In genomic region chr5:41695920-41696582, GRCh38 we compare ENCODE assay signal across 9 cellular contexts.
DNase-seq lines count a peak whose midpoint lies in the region; ATAC-seq, FAIRE-seq and TF ChIP-seq lines count a peak whose summit lies in the region.
"Had no signal": no experiment of that assay in that cellular context is flagged by ENCODE, and none has a peak within 500 bp of the region (broad histone marks: within the 10 kb centered on the region; RNA-seq: fewer than 3 reads in every experiment).

No MANE protein-coding gene starts in this region.

- in situ Hi-C loops in GM12878 (cut with MboI), result loop anchor here (5.0 to 10.0 kb wide), 2 partner anchors 146 to 359 kb away; no protein-coding TSS in a partner anchor

- H3K27ac ChIP-seq in 22Rv1, result no peak overlapping the region
- H3K27ac ChIP-seq in GM12878 (ENCODE audit: control insufficient read depth, insufficient read depth), result no peak overlapping the region
- H3K27ac ChIP-seq in uterus, result no peak overlapping the region
- H3K27ac ChIP-seq: neutrophil had no signal

- TF ChIP-seq POLR2A in GM12878 (IDR thresholded peaks at IDR 0.05; ENCODE audit: low read depth, low read length) (no peak), uterus (IDR thresholded peaks at IDR 0.05) (no peak)

- CTCF ChIA-PET in GM12878 (lab: Yijun Ruan, JAX), result interaction anchor here (0.6 to 3.8 kb wide), 19 partner anchors 8 to 936 kb away, joined by 3 to 34 read pairs (median 3); no protein-coding TSS in a partner anchor

- BruUV-seq in GM12878 (replicated peaks; lab: Mats Ljungman, UMichigan), result no TSS peak

- ATAC-seq in GM18870 (IDR thresholded peaks at IDR 0.05; ENCODE audit: unreplicated experiment), result peak; percentile 80
- ATAC-seq in HG03354 (IDR thresholded peaks at IDR 0.05; ENCODE audit: poor library complexity, severe bottlenecking, unreplicated experiment), result peak; percentile 82
- ATAC-seq in GM12878, result peak; percentile 90
- ATAC-seq in HG03108 (IDR thresholded peaks at IDR 0.05; ENCODE audit: unreplicated experiment), result no peak

- TF ChIP-seq EP300 in GM12878 (IDR thresholded peaks at IDR 0.05; ENCODE audit: borderline replicate concordance in 1 of 2, control insufficient read depth in 1 of 2, low read depth in 2 of 2, low read length in 2 of 2), result no peak

- H3K9ac ChIP-seq in GM12878 (ENCODE audit: control insufficient read depth, insufficient read depth, low read length), result no peak overlapping the region

- H3K79me2 ChIP-seq in GM12878 (ENCODE audit: control insufficient read depth, insufficient read depth, low read length), result no peaks in the 10 kb centered on the region

- H3K9me3 ChIP-seq in GM12878 (replicated peaks; ENCODE audit: control insufficient read depth, insufficient read depth, low read length) (no peaks in the 10 kb centered on the region), uterus (no peaks in the 10 kb centered on the region)
- H3K9me3 ChIP-seq: neutrophil had no signal

- H3K4me1 ChIP-seq in GM12878 (ENCODE audit: control insufficient read depth, insufficient read depth, low read length) (no peaks in the 10 kb centered on the region), uterus (no peaks in the 10 kb centered on the region)

- H3K4me3 ChIP-seq in GM12878 (no peak overlapping the region), uterus (no peak overlapping the region)

- H3K27me3 ChIP-seq in GM12878 (replicated peaks in 1 of 2; ENCODE audit: control insufficient read depth in 2 of 2, insufficient read depth in 2 of 2, low read length in 1 of 2) (no peaks in the 10 kb centered on the region), uterus (no peaks in the 10 kb centered on the region)
- H3K27me3 ChIP-seq: neutrophil had no signal

- H3K36me3 ChIP-seq in GM12878 (ENCODE audit: control insufficient read depth in 2 of 2, insufficient read depth in 2 of 2, low read length in 1 of 2) (no peaks in the 10 kb centered on the region), uterus (no peaks in the 10 kb centered on the region)
- H3K36me3 ChIP-seq: neutrophil had no signal

- SMC1A ChIA-PET in GM12878 (lab: Charles Lee; ENCODE audit: uncharacterized antibody, unreplicated experiment), result interaction anchor here (0.6 to 4.0 kb wide), 11 partner anchors 14 to 1071 kb away, joined by 3 to 25 read pairs (median 3); no protein-coding TSS in a partner anchor

- H2AFZ ChIP-seq in GM12878 (ENCODE audit: control insufficient read depth, low read depth, low read length), result no peak overlapping the region

- POLR2A ChIA-PET in GM12878 (lab: Charles Lee), result no interaction called here

- no peaks in the 10 kb centered on the region for H4K20me1 ChIP-seq in GM12878 (ENCODE audit: control insufficient read depth, insufficient read depth)

- RAD21 ChIA-PET in GM12878 (lab: Charles Lee; ENCODE audit: unreplicated experiment), result interaction anchor here (1.2 to 3.7 kb wide), 3 partner anchors 142 to 361 kb away, joined by 4 to 27 read pairs (median 6); no protein-coding TSS in a partner anchor

- intact Hi-C loops in GM12878 (cut with micrococcal nuclease; ENCODE audit: unreplicated experiment) (loop anchor here (1.0 to 5.0 kb wide), 2 partner anchors 147 to 361 kb away; no protein-coding TSS in a partner anchor), uterus (cut with DNase I; ENCODE audit: low total_unique reads) (no loop called here)

- peak; percentile 60 for TF ChIP-seq CTCF in 22Rv1 (IDR thresholded peaks at IDR 0.05)
- peak; percentile 51 to 66 (median 57); a peak in 5 of 6 replicates for TF ChIP-seq CTCF in GM12878 (IDR thresholded peaks at IDR 0.05 in 2 of 3, conservative IDR thresholded peaks at IDR 0.05 in 1 of 3; ENCODE audit: control insufficient read depth in 2 of 3, extremely low read depth in 1 of 3, insufficient read depth in 1 of 3, low read depth in 3 of 3, low read length in 3 of 3)
- no peak for TF ChIP-seq CTCF in uterus (IDR thresholded peaks at IDR 0.05)

- DNase-seq in GM12878 (ENCODE audit: low read depth, low spot score) (no peak), KG1 (lab: John Stamatoyannopoulos, UW) (no peak), 8988T (no peak), uterus (no peak)

- WGBS in GM12878 (ENCODE audit: insufficient coverage, insufficient replicate concordance, low lambda C conversion rate, missing lambda C conversion rate), result 27% methylated on average over 3 of the region's 3 CpGs

- peak; percentile 72 for FAIRE-seq in GM12878 (lab: Jason Lieb, UNC)

- no peak overlapping the region for H3K4me2 ChIP-seq in GM12878 (ENCODE audit: control insufficient read depth, insufficient read depth)

- peak; percentile 73 for TF ChIP-seq RAD21 in GM12878 (IDR thresholded peaks at IDR 0.05; ENCODE audit: insufficient read depth, low read depth, low read length)

TF ChIP-seq in GM12878, 131 proteins besides CTCF, POLR2A, EP300 and RAD21:
- TF ChIP-seq PAX5 (IDR thresholded peaks at IDR 0.05; ENCODE audit: borderline replicate concordance, low read depth, low read length), result no peak
- TF ChIP-seq ZNF274 (IDR thresholded peaks at IDR 0.05; ENCODE audit: insufficient read depth, insufficient read length), result no peak
- TF ChIP-seq RFX5 (IDR thresholded peaks at IDR 0.05; ENCODE audit: low read depth, low read length), result no peak
- TF ChIP-seq SMC3 (IDR thresholded peaks at IDR 0.05; ENCODE audit: borderline replicate concordance, low read length), result peak; percentile 61
- no peak for TF ChIP-seq JUNB (IDR thresholded peaks at IDR 0.05)
- no peak for TF ChIP-seq TARDBP (IDR thresholded peaks at IDR 0.05; ENCODE audit: borderline replicate concordance)
- TF ChIP-seq NFIC (IDR thresholded peaks at IDR 0.05; ENCODE audit: low read depth, low read length), result no peak
- no peak for TF ChIP-seq CBFB (IDR thresholded peaks at IDR 0.05; ENCODE audit: low read depth)
- TF ChIP-seq, protein P1, sequence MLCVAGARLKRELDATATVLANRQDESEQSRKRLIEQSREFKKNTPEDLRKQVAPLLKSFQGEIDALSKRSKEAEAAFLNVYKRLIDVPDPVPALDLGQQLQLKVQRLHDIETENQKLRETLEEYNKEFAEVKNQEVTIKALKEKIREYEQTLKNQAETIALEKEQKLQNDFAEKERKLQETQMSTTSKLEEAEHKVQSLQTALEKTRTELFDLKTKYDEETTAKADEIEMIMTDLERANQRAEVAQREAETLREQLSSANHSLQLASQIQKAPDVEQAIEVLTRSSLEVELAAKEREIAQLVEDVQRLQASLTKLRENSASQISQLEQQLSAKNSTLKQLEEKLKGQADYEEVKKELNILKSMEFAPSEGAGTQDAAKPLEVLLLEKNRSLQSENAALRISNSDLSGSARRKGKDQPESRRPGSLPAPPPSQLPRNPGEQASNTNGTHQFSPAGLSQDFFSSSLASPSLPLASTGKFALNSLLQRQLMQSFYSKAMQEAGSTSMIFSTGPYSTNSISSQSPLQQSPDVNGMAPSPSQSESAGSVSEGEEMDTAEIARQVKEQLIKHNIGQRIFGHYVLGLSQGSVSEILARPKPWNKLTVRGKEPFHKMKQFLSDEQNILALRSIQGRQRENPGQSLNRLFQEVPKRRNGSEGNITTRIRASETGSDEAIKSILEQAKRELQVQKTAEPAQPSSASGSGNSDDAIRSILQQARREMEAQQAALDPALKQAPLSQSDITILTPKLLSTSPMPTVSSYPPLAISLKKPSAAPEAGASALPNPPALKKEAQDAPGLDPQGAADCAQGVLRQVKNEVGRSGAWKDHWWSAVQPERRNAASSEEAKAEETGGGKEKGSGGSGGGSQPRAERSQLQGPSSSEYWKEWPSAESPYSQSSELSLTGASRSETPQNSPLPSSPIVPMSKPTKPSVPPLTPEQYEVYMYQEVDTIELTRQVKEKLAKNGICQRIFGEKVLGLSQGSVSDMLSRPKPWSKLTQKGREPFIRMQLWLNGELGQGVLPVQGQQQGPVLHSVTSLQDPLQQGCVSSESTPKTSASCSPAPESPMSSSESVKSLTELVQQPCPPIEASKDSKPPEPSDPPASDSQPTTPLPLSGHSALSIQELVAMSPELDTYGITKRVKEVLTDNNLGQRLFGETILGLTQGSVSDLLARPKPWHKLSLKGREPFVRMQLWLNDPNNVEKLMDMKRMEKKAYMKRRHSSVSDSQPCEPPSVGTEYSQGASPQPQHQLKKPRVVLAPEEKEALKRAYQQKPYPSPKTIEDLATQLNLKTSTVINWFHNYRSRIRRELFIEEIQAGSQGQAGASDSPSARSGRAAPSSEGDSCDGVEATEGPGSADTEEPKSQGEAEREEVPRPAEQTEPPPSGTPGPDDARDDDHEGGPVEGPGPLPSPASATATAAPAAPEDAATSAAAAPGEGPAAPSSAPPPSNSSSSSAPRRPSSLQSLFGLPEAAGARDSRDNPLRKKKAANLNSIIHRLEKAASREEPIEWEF (IDR thresholded peaks at IDR 0.05; ENCODE audit: insufficient replicate concordance, low read depth, low read length), result no peak
- no peak for TF ChIP-seq RAD51 (IDR thresholded peaks at IDR 0.05)
- TF ChIP-seq MEF2B (IDR thresholded peaks at IDR 0.05; ENCODE audit: partially characterized antibody, poor library complexity, severe bottlenecking), result peak; percentile 56
- no peak for TF ChIP-seq POLR2AphosphoS5 (IDR thresholded peaks at IDR 0.05; ENCODE audit: low read length)
- no peak for TF ChIP-seq IKZF2 (IDR thresholded peaks at IDR 0.05)
- TF ChIP-seq, protein P2, sequence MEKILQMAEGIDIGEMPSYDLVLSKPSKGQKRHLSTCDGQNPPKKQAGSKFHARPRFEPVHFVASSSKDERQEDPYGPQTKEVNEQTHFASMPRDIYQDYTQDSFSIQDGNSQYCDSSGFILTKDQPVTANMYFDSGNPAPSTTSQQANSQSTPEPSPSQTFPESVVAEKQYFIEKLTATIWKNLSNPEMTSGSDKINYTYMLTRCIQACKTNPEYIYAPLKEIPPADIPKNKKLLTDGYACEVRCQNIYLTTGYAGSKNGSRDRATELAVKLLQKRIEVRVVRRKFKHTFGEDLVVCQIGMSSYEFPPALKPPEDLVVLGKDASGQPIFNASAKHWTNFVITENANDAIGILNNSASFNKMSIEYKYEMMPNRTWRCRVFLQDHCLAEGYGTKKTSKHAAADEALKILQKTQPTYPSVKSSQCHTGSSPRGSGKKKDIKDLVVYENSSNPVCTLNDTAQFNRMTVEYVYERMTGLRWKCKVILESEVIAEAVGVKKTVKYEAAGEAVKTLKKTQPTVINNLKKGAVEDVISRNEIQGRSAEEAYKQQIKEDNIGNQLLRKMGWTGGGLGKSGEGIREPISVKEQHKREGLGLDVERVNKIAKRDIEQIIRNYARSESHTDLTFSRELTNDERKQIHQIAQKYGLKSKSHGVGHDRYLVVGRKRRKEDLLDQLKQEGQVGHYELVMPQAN (conservative IDR thresholded peaks at IDR 0.05), result no peak
TF ChIP-seq in GM12878: peak in this region for 2.

Comparison
In these comparisons a context has a peak if more than half of its experiments do, and no peak if none do; other contexts are left out.
1. CTCF ChIP-seq: peak in 22Rv1 (single experiment) and GM12878 (3 of 3); none in uterus (0 of 4).